In genomic region chr1:177432897-177433296, GRCh38 we compare ENCODE assay signal across 1 cellular context.
TF ChIP-seq lines count a peak whose summit lies in the region.

No MANE protein-coding gene starts in this region.

TF ChIP-seq in GM12878, 131 proteins besides CTCF, POLR2A, EP300 and RAD21 (continued from another document):
- no peak for TF ChIP-seq CUX1 (IDR thresholded peaks at IDR 0.05; ENCODE audit: insufficient replicate concordance, low read depth, low read length)
- no peak for TF ChIP-seq SRF (IDR thresholded peaks at IDR 0.05; ENCODE audit: low read depth in 2 of 2, low read length in 2 of 2)
- TF ChIP-seq FOS (IDR thresholded peaks at IDR 0.05; ENCODE audit: borderline replicate concordance, extremely low read depth, insufficient read length) = no peak
- TF ChIP-seq MAX (IDR thresholded peaks at IDR 0.05; ENCODE audit: low read depth, low read length) = no peak
- no peak for TF ChIP-seq HCFC1 (IDR thresholded peaks at IDR 0.05; ENCODE audit: low read length)
- TF ChIP-seq GABPA (IDR thresholded peaks at IDR 0.05; ENCODE audit: low read depth) = no peak
- TF ChIP-seq NFXL1 (IDR thresholded peaks at IDR 0.05; ENCODE audit: borderline replicate concordance) = no peak
- TF ChIP-seq CBX5 (IDR thresholded peaks at IDR 0.05; ENCODE audit: low read depth) = no peak
- no peak for TF ChIP-seq ESRRA (IDR thresholded peaks at IDR 0.05; ENCODE audit: low read length)
- TF ChIP-seq E2F4 (IDR thresholded peaks at IDR 0.05; ENCODE audit: low read depth, low read length) = no peak
- TF ChIP-seq CHD1 (IDR thresholded peaks at IDR 0.05; ENCODE audit: low read depth, low read length) = no peak
- TF ChIP-seq HDAC6 (IDR thresholded peaks at IDR 0.05; ENCODE audit: unreplicated experiment) = no peak
- TF ChIP-seq RUNX3 (IDR thresholded peaks at IDR 0.05; ENCODE audit: low read length) = no peak
- no peak for TF ChIP-seq E4F1 (IDR thresholded peaks at IDR 0.05; ENCODE audit: borderline replicate concordance, partially characterized antibody)
- TF ChIP-seq POLR2AphosphoS2 (IDR thresholded peaks at IDR 0.05; ENCODE audit: low read depth, low read length) = no peak
- no peak for TF ChIP-seq NR2C2 (IDR thresholded peaks at IDR 0.05; ENCODE audit: borderline replicate concordance, control insufficient read depth, insufficient read length, low read depth)
TF ChIP-seq in GM12878: peak in this region for 0.
